ENCODE assay signal across 15 cellular contexts in genomic region chr3:42019144-42019952, GRCh38. TPM values are rescaled to one million over a fixed set of nuclear protein-coding genes. Genes with fewer than 3 reads are reported as not detected.
DNase-seq lines count a peak whose midpoint lies in the region; ATAC-seq and TF ChIP-seq lines count a peak whose summit lies in the region.
"Had no signal": no experiment of that assay in that cellular context is flagged by ENCODE, and none has a peak within 500 bp of the region (broad histone marks: within the 10 kb centered on the region; RNA-seq: fewer than 3 reads in every experiment).

No MANE protein-coding gene starts in this region.

- H3K4me3 Mint-ChIP-seq in IgD-negative memory B cell: peak overlapping the region in 3 of 4 donors; percentile 23 to 39 (median 33)
- H3K4me3 Mint-ChIP-seq in WTC11: no peak overlapping the region
- no peak overlapping the region for H3K4me3 Mint-ChIP-seq in neural progenitor cell
- H3K4me3 Mint-ChIP-seq: activated CD8-positive, alpha-beta T cell treated with anti-CD3 and anti-CD28 coated beads for 36 hours; activated naive CD4-positive, alpha-beta T cell treated with anti-CD3 and anti-CD28 coated beads for 36 hours; central memory CD8-positive, alpha-beta T cell had no signal

- H3K36me3 Mint-ChIP-seq in IgD-negative memory B cell: no peaks in the 10 kb centered on the region
- H3K36me3 Mint-ChIP-seq in WTC11: no peaks in the 10 kb centered on the region
- peaks cover 11% of the 10 kb centered on the region for H3K36me3 Mint-ChIP-seq in neural progenitor cell

- WGBS in spleen, 5 donors: 49 to 62% (median 60%) methylated on average over 6 of the region's 6 CpGs

- H3K9me3 Mint-ChIP-seq in IgD-negative memory B cell (no peaks in the 10 kb centered on the region), WTC11 (no peaks in the 10 kb centered on the region), neural progenitor cell (no peaks in the 10 kb centered on the region)
- H3K9me3 Mint-ChIP-seq: activated CD8-positive, alpha-beta T cell treated with anti-CD3 and anti-CD28 coated beads for 36 hours; activated naive CD4-positive, alpha-beta T cell treated with anti-CD3 and anti-CD28 coated beads for 36 hours; central memory CD8-positive, alpha-beta T cell had no signal

- peaks cover 53 to 72% (median 58%) of the 10 kb centered on the region in 3 donors for H3K4me1 Mint-ChIP-seq in IgD-negative memory B cell
- peaks cover 50% of the 10 kb centered on the region for H3K4me1 Mint-ChIP-seq in WTC11
- H3K4me1 Mint-ChIP-seq in neural progenitor cell: peaks cover 61% of the 10 kb centered on the region

- H3K27ac Mint-ChIP-seq in IgD-negative memory B cell: no peak overlapping the region
- peak overlapping the region; percentile 14; the same call in 1 of the 2 replicates for H3K27ac Mint-ChIP-seq in WTC11
- no peak overlapping the region for H3K27ac Mint-ChIP-seq in neural progenitor cell
- H3K27ac Mint-ChIP-seq: activated CD8-positive, alpha-beta T cell treated with anti-CD3 and anti-CD28 coated beads for 36 hours; activated naive CD4-positive, alpha-beta T cell treated with anti-CD3 and anti-CD28 coated beads for 36 hours had no signal

- CTCF ChIA-PET in WTC11 (lab: Charles Lee): interaction anchor here (0.6 to 1.7 kb wide), 3 partner anchors 21 to 75 kb away, joined by 3 to 7 read pairs (median 3); no protein-coding TSS in a partner anchor

- H3K36me3 ChIP-seq in spleen (no peaks in the 10 kb centered on the region), neural progenitor cell (no peaks in the 10 kb centered on the region)
- H3K36me3 ChIP-seq: Peyer's patch had no signal

- ATAC-seq in WTC11 (no peak), left colon (no peak), GM19397 (IDR thresholded peaks at IDR 0.05; ENCODE audit: unreplicated experiment) (no peak), GM18868 (IDR thresholded peaks at IDR 0.05; ENCODE audit: unreplicated experiment) (no peak)
- ATAC-seq: activated CD8-positive, alpha-beta T cell treated with anti-CD3 and anti-CD28 coated beads for 36 hours had no signal

- H3K9me3 ChIP-seq in spleen: no peaks in the 10 kb centered on the region
- no peaks in the 10 kb centered on the region for H3K9me3 ChIP-seq in neural progenitor cell (ENCODE audit: low read depth)
- H3K9me3 ChIP-seq: Peyer's patch had no signal

- H3K4me1 ChIP-seq in spleen: peaks cover 50 to 100% (median 86%) of the 10 kb centered on the region in 6 donors
- H3K4me1 ChIP-seq in neural progenitor cell: peaks cover 45% of the 10 kb centered on the region

- peaks cover 25% of the 10 kb centered on the region for H4K20me1 ChIP-seq in neural progenitor cell (ENCODE audit: low read depth)

- no peak overlapping the region for H2AFZ ChIP-seq in neural progenitor cell (replicated peaks)

- no peak for DNase-seq in WTC11 (ENCODE audit: low spot score)
- DNase-seq in left colon: peak; percentile 38 to 47
- DNase-seq in spleen: no peak
- DNase-seq in neural progenitor cell (ENCODE audit: low spot score): no peak
- DNase-seq: activated CD8-positive, alpha-beta T cell treated with anti-CD3 and anti-CD28 coated beads for 36 hours; activated naive CD4-positive, alpha-beta T cell treated with anti-CD3 and anti-CD28 coated beads for 36 hours; CD4-positive, alpha-beta memory T cell; GDM1; hypothalamus; mesendoderm; Peyer's patch had no signal

- H3K27me3 ChIP-seq in spleen (replicated peaks in 1 of 7): no peaks in the 10 kb centered on the region
- no peaks in the 10 kb centered on the region for H3K27me3 ChIP-seq in neural progenitor cell
- H3K27me3 ChIP-seq: Peyer's patch had no signal

- POLR2A ChIA-PET in WTC11 (lab: Charles Lee): no interaction called here

- no peak for TF ChIP-seq POLR2A in spleen (IDR thresholded peaks at IDR 0.05)

- H3K4me2 ChIP-seq in neural progenitor cell: no peak overlapping the region

- H3K27ac ChIP-seq in spleen: peak overlapping the region in 5 of 8 donors; percentile 19 to 65 (median 39)
- H3K27ac ChIP-seq in neural progenitor cell: no peak overlapping the region

- H3K79me2 ChIP-seq in neural progenitor cell (ENCODE audit: low read depth): peaks cover 100% of the 10 kb centered on the region

- no peak overlapping the region for H3K9ac ChIP-seq in neural progenitor cell

- H3K4me3 ChIP-seq in spleen: no peak overlapping the region
- H3K4me3 ChIP-seq in neural progenitor cell: no peak overlapping the region
- H3K4me3 ChIP-seq: Peyer's patch had no signal

- intact Hi-C loops in left colon (cut with DNase I, micrococcal nuclease) (loop anchor here in 1 of 2 donors (5.0 to 10.0 kb wide), 2 partner anchors 55 to 78 kb away; no protein-coding TSS in a partner anchor), spleen (cut with DNase I; ENCODE audit: low total_unique reads) (loop anchor here (10.0 kb wide), 1 partner anchor 55 kb away; the partner anchor contains the start of gene ULK4)

- TF ChIP-seq CTCF in WTC11 (IDR thresholded peaks at IDR 0.05): no peak
- TF ChIP-seq CTCF in spleen (IDR thresholded peaks at IDR 0.05 in 8 of 11, conservative IDR thresholded peaks at IDR 0.05 in 3 of 11): no peak
- TF ChIP-seq CTCF in neural progenitor cell (IDR thresholded peaks at IDR 0.05): no peak

- H3K27me3 Mint-ChIP-seq in IgD-negative memory B cell: no peaks in the 10 kb centered on the region
- H3K27me3 Mint-ChIP-seq in WTC11 (ENCODE audit: low read depth): peaks cover 5% of the 10 kb centered on the region
- peaks cover 8% of the 10 kb centered on the region for H3K27me3 Mint-ChIP-seq in neural progenitor cell (ENCODE audit: insufficient read depth, low read depth)
- H3K27me3 Mint-ChIP-seq: activated CD8-positive, alpha-beta T cell treated with anti-CD3 and anti-CD28 coated beads for 36 hours; CD4-positive, alpha-beta memory T cell; central memory CD8-positive, alpha-beta T cell had no signal

- H3F3A ChIP-seq in neural progenitor cell (ENCODE audit: low read depth): peaks cover 23% of the 10 kb centered on the region

TF ChIP-seq in WTC11, 78 proteins besides CTCF, POLR2A, EP300 and RAD21:
- TF ChIP-seq FOXJ3 (CRISPR knock-in tag; IDR thresholded peaks at IDR 0.05; ENCODE audit: borderline replicate concordance) (no peak), MXD4 (CRISPR knock-in tag; IDR thresholded peaks at IDR 0.05; ENCODE audit: borderline replicate concordance) (no peak), TEAD4 (CRISPR knock-in tag; IDR thresholded peaks at IDR 0.05) (no peak), CREB1 (CRISPR knock-in tag; IDR thresholded peaks at IDR 0.05) (no peak), ZNF121 (CRISPR knock-in tag; IDR thresholded peaks at IDR 0.05) (0 out of 2 replicates have a peak, but pooled peaks have one; percentile 51), JUN (CRISPR knock-in tag; IDR thresholded peaks at IDR 0.05) (no peak), NFYB (CRISPR knock-in tag; conservative IDR thresholded peaks at IDR 0.05; ENCODE audit: low read depth) (no peak)

RNA-seq across cellular contexts. Expression of gene ULK4, which starts 57.4 kb away (rescaled TPM):
- polyA plus RNA-seq in IgD-negative memory B cell (5.6 TPM), spleen (1 to 10 TPM; 2.0 to 3.1 (median 2.5) TPM)
- total RNA-seq in WTC11 (2021) (9.2 to 12.2 TPM (median 10.0 TPM) in 3 replicates), left colon (1 to 10 TPM; 5.3 to 5.7 TPM), spleen (10 to 100 TPM; 10.8 to 33.3 (median 15.7) TPM), neural progenitor cell (ENCODE audit: low replicate concordance) (27.2 and 33.0 TPM in 2 replicates)

Comparison
In these comparisons a context has a peak if more than half of its experiments do, and no peak if none do; other contexts are left out.
1. H3K4me3 Mint-ChIP-seq: peak in IgD-negative memory B cell (3 of 4); none in WTC11 (single experiment) and neural progenitor cell (single experiment).
2. DNase-seq: peak in left colon (2 of 2); none in WTC11 (single experiment), spleen (single experiment) and neural progenitor cell (single experiment).